Comparison of ENCODE assay signal across 26 cellular contexts in the genomic region with DNA sequence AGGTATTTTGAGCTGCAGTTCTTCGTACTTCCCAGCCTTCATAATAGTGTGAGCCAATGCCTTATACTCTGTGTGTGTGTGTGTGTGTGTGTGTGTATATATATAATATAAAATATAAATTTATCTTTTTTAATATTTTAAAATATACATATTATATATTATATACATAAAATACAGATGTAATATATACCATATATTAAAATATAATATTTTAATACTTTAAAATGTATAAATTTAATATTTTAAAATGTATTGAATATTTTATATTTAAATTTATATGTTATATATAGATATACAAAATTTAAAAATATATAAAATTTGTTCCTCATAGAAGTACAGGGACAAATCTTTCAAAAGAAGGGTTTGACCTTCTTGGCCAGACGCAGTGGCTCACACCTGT. TPM values are rescaled to one million over a fixed set of nuclear protein-coding genes. Genes with fewer than 3 reads are reported as not detected.
DNase-seq lines count a peak whose midpoint lies in the region; ATAC-seq, FAIRE-seq and TF ChIP-seq lines count a peak whose summit lies in the region.
"Had no signal": no experiment of that assay in that cellular context is flagged by ENCODE, and none has a peak within 500 bp of the region (broad histone marks: within the 10 kb centered on the region; RNA-seq: fewer than 3 reads in every experiment).

No MANE protein-coding gene starts in this region.

- FAIRE-seq in A204.1 (lab: Jason Lieb, UNC) (peak; percentile 94), RCC 7860 (lab: Jason Lieb, UNC) (peak; percentile 69), colon (lab: Jason Lieb, UNC) (peak; percentile 88), kidney (lab: Jason Lieb, UNC) (peak; percentile 93)
- FAIRE-seq: A549, D721Med, GM12892 had no signal

- no peaks in the 10 kb centered on the region for H3K4me1 ChIP-seq in kidney (ENCODE audit: control insufficient read depth in 1 of 2, insufficient read depth in 1 of 2, low read depth in 1 of 2, low read length in 2 of 2)
- H3K4me1 ChIP-seq: A549, BE2C had no signal

- H3K27ac ChIP-seq in kidney (ENCODE audit: low read depth in 2 of 2, low read length in 2 of 2) = no peak overlapping the region
- H3K27ac ChIP-seq: 22Rv1; A549; BLaER1 treated with 17β-estradiol and CSF1 and Interleukin-3, amounts not matched to agents 10 nM and 100 nM had no signal

- H3K9ac ChIP-seq in kidney (ENCODE audit: low read length in 2 of 2) = no peak overlapping the region
- H3K9ac ChIP-seq: BLaER1 treated with 17β-estradiol and CSF1 and Interleukin-3, amounts not matched to agents 10 nM and 100 nM had no signal

- no peak for DNase-seq in RCC 7860 (ENCODE audit: low spot score)
- no peak for DNase-seq in kidney
- DNase-seq in kidney tubule cell (ENCODE audit: low spot score) = no peak
- DNase-seq in SKM-1 (lab: John Stamatoyannopoulos, UW; ENCODE audit: unreplicated experiment) = no peak
- DNase-seq in DMS53 treated with DMSO at 0.1 percent for 48 hours (lab: John Stamatoyannopoulos, UW; ENCODE audit: unreplicated experiment) = no peak
- DNase-seq: ACHN; AML-193; BE2C; CD4-positive, alpha-beta T cell; CD8-positive, alpha-beta memory T cell; DMS 273 treated with DMSO at 0.1 percent for 48 hours; DMS79 treated with DMSO at 0.1 percent for 48 hours; H9 had no signal

- TF ChIP-seq CTCF in kidney (IDR thresholded peaks at IDR 0.05; ENCODE audit: borderline replicate concordance, extremely low read depth, insufficient read depth) = no peak

- ATAC-seq in GM21390 (IDR thresholded peaks at IDR 0.05; ENCODE audit: unreplicated experiment) = no peak
- ATAC-seq: A549, GM23338, HCT116 had no signal

- H3K9me3 ChIP-seq in kidney (ENCODE audit: control insufficient read depth in 1 of 2, low read length in 2 of 2) = no peaks in the 10 kb centered on the region
- H3K9me3 ChIP-seq: A549, BE2C had no signal

- no peak overlapping the region for H3K4me3 ChIP-seq in kidney (ENCODE audit: low read length in 2 of 2)
- H3K4me3 ChIP-seq: A549; BLaER1 treated with 17β-estradiol and CSF1 and Interleukin-3, amounts not matched to agents 10 nM and 100 nM; GM23338 had no signal

- no peaks in the 10 kb centered on the region for H3K36me3 ChIP-seq in kidney (ENCODE audit: control insufficient read depth in 1 of 2, insufficient read depth in 2 of 2, low read length in 2 of 2)
- H3K36me3 ChIP-seq: BE2C; BLaER1 treated with 17β-estradiol and CSF1 and Interleukin-3, amounts not matched to agents 10 nM and 100 nM had no signal

- intact Hi-C loops in kidney (cut with DNase I) = no loop called here

RNA-seq across cellular contexts. Expression of a gene that starts 53.7 kb away (rescaled TPM):
- not detected for total RNA-seq in kidney
- not detected for polyA plus RNA-seq in kidney (ENCODE audit: insufficient read depth, low read depth, low replicate concordance)
- total RNA-seq: CD4-positive, alpha-beta T cell; CD8-positive, alpha-beta memory T cell; G401; GM23338; H4; H9 had no signal
- polyA plus RNA-seq: A549; CD14-positive monocyte; CD8-positive, alpha-beta memory T cell; GM23338 had no signal
